In the genomic region with DNA sequence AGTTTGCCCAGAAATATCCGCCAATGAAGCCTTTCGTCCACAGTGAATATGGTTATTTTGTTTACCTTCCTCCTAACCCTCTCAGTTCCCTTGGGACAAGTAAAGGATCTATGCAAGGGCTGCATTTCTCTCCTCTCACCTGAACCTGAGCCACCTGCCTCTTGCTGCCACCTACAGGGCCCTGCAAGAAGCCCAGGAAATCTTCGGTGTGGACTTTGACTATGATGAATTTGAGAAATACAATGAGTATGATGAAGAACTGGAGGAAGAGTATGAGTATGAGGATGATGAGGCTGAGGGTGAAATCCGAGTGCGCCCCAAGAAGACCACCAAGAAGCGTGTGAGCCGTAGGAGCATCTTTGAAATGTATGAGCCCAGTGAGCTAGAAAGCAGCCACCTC, we compare ENCODE assay signal across 10 cellular contexts. TPM values are rescaled to one million over a fixed set of nuclear protein-coding genes. Genes with fewer than 3 reads are reported as not detected.
DNase-seq lines count a peak whose midpoint lies in the region; ATAC-seq and TF ChIP-seq lines count a peak whose summit lies in the region.
"Had no signal": no experiment of that assay in that cellular context is flagged by ENCODE, and none has a peak within 500 bp of the region (broad histone marks: within the 10 kb centered on the region; RNA-seq: fewer than 3 reads in every experiment).

No MANE protein-coding gene starts in this region.

- H3K4ac ChIP-seq in mesendoderm (ENCODE audit: low read depth, low read length) = no peak overlapping the region

- H3K18ac ChIP-seq in mesendoderm (ENCODE audit: low read length) = no peak overlapping the region

- no peak overlapping the region for H4K8ac ChIP-seq in mesendoderm (ENCODE audit: low read depth, low read length)

- no peaks in the 10 kb centered on the region for H3K9me3 Mint-ChIP-seq in activated CD8-positive, alpha-beta T cell treated with anti-CD3 and anti-CD28 coated beads, Interleukin-2, amount 10 ng/mL, durations not matched to agents 7 days and 5 days (ENCODE audit: insufficient read depth)

- H3K4me3 Mint-ChIP-seq in activated CD8-positive, alpha-beta T cell treated with anti-CD3 and anti-CD28 coated beads, Interleukin-2, amount 10 ng/mL, durations not matched to agents 7 days and 5 days = no peak overlapping the region

- H3K9ac ChIP-seq in mesendoderm (ENCODE audit: low read length) = no peak overlapping the region

- H3K36me3 ChIP-seq in mesendoderm (ENCODE audit: control insufficient read depth, insufficient read depth, low read length) = peaks cover 34% of the 10 kb centered on the region

- no peak overlapping the region for H2BK120ac ChIP-seq in mesendoderm (ENCODE audit: low read depth, low read length)

- H2BK15ac ChIP-seq in mesendoderm (replicated peaks; ENCODE audit: low read depth) = no peak overlapping the region

- POLR2A ChIA-PET in activated CD8-positive, alpha-beta T cell treated with anti-CD3 and anti-CD28 coated beads, Interleukin-2, amount 10 ng/mL, durations not matched to agents 7 days and 5 days (lab: Charles Lee) = interaction anchor here (1.1 to 1.4 kb wide), 3 partner anchors 15 to 32 kb away, joined by 3 read pairs; no protein-coding TSS in a partner anchor

- no peak overlapping the region for H3K4me3 ChIP-seq in mesendoderm (ENCODE audit: low read length)
- H3K4me3 ChIP-seq: thyroid gland had no signal

- no peaks in the 10 kb centered on the region for H3K27me3 ChIP-seq in mesendoderm (ENCODE audit: insufficient read depth, low read length, poor library complexity)
- H3K27me3 ChIP-seq: thyroid gland had no signal

- no peak overlapping the region for H3K23ac ChIP-seq in mesendoderm (ENCODE audit: low read length)

- no peak overlapping the region for H3K56ac ChIP-seq in mesendoderm (ENCODE audit: low read length)

- H2BK5ac ChIP-seq in mesendoderm (ENCODE audit: low read length) = no peak overlapping the region

- no peak overlapping the region for H2AK5ac ChIP-seq in mesendoderm (ENCODE audit: low read length)

- peak; percentile 89 for TF ChIP-seq CTCF in LNCAP (IDR thresholded peaks at IDR 0.05)

- no peaks in the 10 kb centered on the region for H3K27me3 Mint-ChIP-seq in activated CD8-positive, alpha-beta T cell treated with anti-CD3 and anti-CD28 coated beads, Interleukin-2, amount 10 ng/mL, durations not matched to agents 7 days and 5 days (ENCODE audit: low read depth)

- no CpG with 5 or more reads among the region's 7 CpGs for WGBS in mesendoderm (ENCODE audit: extremely low coverage, insufficient coverage, low lambda C conversion rate)

- H3K4me2 ChIP-seq in mesendoderm (ENCODE audit: low read length) = no peak overlapping the region

- CTCF ChIA-PET in activated CD8-positive, alpha-beta T cell treated with anti-CD3 and anti-CD28 coated beads, Interleukin-2, amount 10 ng/mL, durations not matched to agents 7 days and 5 days (lab: Charles Lee) = interaction anchor here (0.8 to 2.7 kb wide), 9 partner anchors 14 to 32 kb away, joined by 3 to 32 read pairs (median 3); a partner anchor contains a TSS

- H3K79me1 ChIP-seq in mesendoderm (ENCODE audit: low read length) = peaks cover 1% of the 10 kb centered on the region

- H3K79me2 ChIP-seq in mesendoderm (ENCODE audit: control insufficient read depth, insufficient read depth, low read length) = no peaks in the 10 kb centered on the region

- no peak for ATAC-seq in activated CD8-positive, alpha-beta T cell treated with anti-CD3 and anti-CD28 coated beads, Interleukin-2, amount 10 ng/mL, durations not matched to agents 7 days and 5 days
- ATAC-seq: left cardiac atrium had no signal

- H3K27ac Mint-ChIP-seq in activated CD8-positive, alpha-beta T cell treated with anti-CD3 and anti-CD28 coated beads, Interleukin-2, amount 10 ng/mL, durations not matched to agents 7 days and 5 days = no peak overlapping the region

- H3K4me1 ChIP-seq in mesendoderm (ENCODE audit: control insufficient read depth, low read depth, low read length) = no peaks in the 10 kb centered on the region
- H3K4me1 ChIP-seq: thyroid gland had no signal

- DNase-seq in DMS53 (lab: John Stamatoyannopoulos, UW) (peak; percentile 54), DMS53 treated with DMSO at 0.1 percent for 48 hours (lab: John Stamatoyannopoulos, UW; ENCODE audit: unreplicated experiment) (no peak), mesendoderm (peak; percentile 48), cortex of kidney (lab: John Stamatoyannopoulos, UW) (no peak), activated T-cell treated with anti-CD3 and anti-CD28 coated beads for 4 hours (no peak)
- DNase-seq in activated CD8-positive, alpha-beta T cell treated with anti-CD3 and anti-CD28 coated beads, Interleukin-2, amount 10 ng/mL, durations not matched to agents 7 days and 5 days = peak; percentile 24
- no peak for DNase-seq in effector CD8-positive, alpha-beta T cell (lab: John Stamatoyannopoulos, UW)
- DNase-seq: left cardiac atrium, thyroid gland had no signal

- H4K5ac ChIP-seq in mesendoderm (ENCODE audit: low read length) = no peak overlapping the region

- H3K27ac ChIP-seq in mesendoderm (ENCODE audit: low read depth, low read length) = no peak overlapping the region
- H3K27ac ChIP-seq: thyroid gland had no signal

- peaks cover 66% of the 10 kb centered on the region for H3K36me3 Mint-ChIP-seq in activated CD8-positive, alpha-beta T cell treated with anti-CD3 and anti-CD28 coated beads, Interleukin-2, amount 10 ng/mL, durations not matched to agents 7 days and 5 days (ENCODE audit: low read depth)

- no peaks in the 10 kb centered on the region for H3K4me1 Mint-ChIP-seq in activated CD8-positive, alpha-beta T cell treated with anti-CD3 and anti-CD28 coated beads, Interleukin-2, amount 10 ng/mL, durations not matched to agents 7 days and 5 days (ENCODE audit: low read depth)

RNA-seq across cellular contexts. Expression of a gene that starts 14.0 kb away (rescaled TPM):
- total RNA-seq in activated CD8-positive, alpha-beta T cell treated with anti-CD3 and anti-CD28 coated beads, Interleukin-2, amount 10 ng/mL, durations not matched to agents 7 days and 5 days = 10 to 100 TPM; 69.4 to 72.8 TPM
- 36.1 TPM for polyA plus RNA-seq in mesendoderm (2013, experiment 1 of 2)
- 34.7 TPM for polyA plus RNA-seq in mesendoderm (2013, experiment 2 of 2)

RNA-seq across cellular contexts. Expression of a gene that starts 14.3 kb away (rescaled TPM):
- total RNA-seq in activated CD8-positive, alpha-beta T cell treated with anti-CD3 and anti-CD28 coated beads, Interleukin-2, amount 10 ng/mL, durations not matched to agents 7 days and 5 days = 10 to 100 TPM; 51.7 to 54.5 TPM
- 47.8 TPM for polyA plus RNA-seq in mesendoderm (2013, experiment 1 of 2)
- 48.3 TPM for polyA plus RNA-seq in mesendoderm (2013, experiment 2 of 2)

RNA-seq across cellular contexts. Expression of a gene that starts 31.0 kb away (rescaled TPM):
- total RNA-seq in activated CD8-positive, alpha-beta T cell treated with anti-CD3 and anti-CD28 coated beads, Interleukin-2, amount 10 ng/mL, durations not matched to agents 7 days and 5 days = 100 to 1,000 TPM; 162 to 169 TPM
- polyA plus RNA-seq in mesendoderm (2013, experiment 1 of 2) = 67.2 TPM
- 67.5 TPM for polyA plus RNA-seq in mesendoderm (2013, experiment 2 of 2)

RNA-seq across cellular contexts. Expression of a gene that starts 35.7 kb away (rescaled TPM):
- 1 to 10 TPM; 5.3 to 6.1 TPM for total RNA-seq in activated CD8-positive, alpha-beta T cell treated with anti-CD3 and anti-CD28 coated beads, Interleukin-2, amount 10 ng/mL, durations not matched to agents 7 days and 5 days
- polyA plus RNA-seq in mesendoderm (2013, experiment 1 of 2) = 11.0 TPM
- polyA plus RNA-seq in mesendoderm (2013, experiment 2 of 2) = 12.3 TPM

RNA-seq across cellular contexts. Expression of a gene that starts 41.7 kb away (rescaled TPM):
- 10 to 100 TPM in 1 of 2 experiments, 1 to 10 TPM in 1; 10.0 to 12.7 TPM for total RNA-seq in activated CD8-positive, alpha-beta T cell treated with anti-CD3 and anti-CD28 coated beads, Interleukin-2, amount 10 ng/mL, durations not matched to agents 7 days and 5 days
- polyA plus RNA-seq in mesendoderm (2013, experiment 1 of 2) = 168 TPM
- 165 TPM for polyA plus RNA-seq in mesendoderm (2013, experiment 2 of 2)

Comparison
In these comparisons a context has a peak if more than half of its experiments do, and no peak if none do; other contexts are left out.
1. DNase-seq: peak in DMS53 (single experiment), activated CD8-positive, alpha-beta T cell treated with anti-CD3 and anti-CD28 coated beads, Interleukin-2, amount 10 ng/mL, durations not matched to agents 7 days and 5 days (single experiment) and mesendoderm (single experiment); none in DMS53 treated with DMSO at 0.1 percent for 48 hours (single experiment), effector CD8-positive, alpha-beta T cell (single experiment), cortex of kidney (single experiment) and activated T-cell treated with anti-CD3 and anti-CD28 coated beads for 4 hours (single experiment).